In the genomic region with DNA sequence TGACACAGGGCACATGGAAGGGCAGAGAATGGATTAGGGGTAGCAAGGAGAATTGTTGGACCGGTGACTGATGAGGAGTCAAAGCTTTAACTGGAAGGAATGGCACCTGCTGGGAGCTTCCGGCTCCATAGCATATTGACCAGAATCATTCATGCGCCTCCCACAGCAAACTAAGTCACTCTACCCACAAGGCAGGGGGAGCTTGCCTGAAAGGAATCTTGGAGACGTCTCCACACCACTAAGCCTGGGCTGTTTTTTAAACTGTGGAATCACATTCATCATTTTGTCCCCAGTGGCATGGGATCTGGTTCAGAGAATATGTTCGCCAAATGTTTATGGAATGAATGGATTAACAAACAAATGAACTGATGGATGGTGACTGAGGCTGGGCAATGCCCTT, we compare ENCODE assay signal across 19 cellular contexts.
"Had no signal": no experiment of that assay in that cellular context is flagged by ENCODE, and none has a peak within 500 bp of the region (broad histone marks: within the 10 kb centered on the region; RNA-seq: fewer than 3 reads in every experiment).

No MANE protein-coding gene starts in this region.

- H3K4me1 Mint-ChIP-seq: activated naive CD4-positive, alpha-beta T cell treated with anti-CD3 and anti-CD28 coated beads, Interleukin-2, amount 10 ng/mL, durations not matched to agents 7 days and 5 days; naive thymus-derived CD8-positive, alpha-beta T cell had no signal

- H3K27me3 ChIP-seq: brain microvascular endothelial cell had no signal

- ATAC-seq: activated CD8-positive, alpha-beta T cell treated with anti-CD3 and anti-CD28 coated beads, Interleukin-2, amount 10 ng/mL, durations not matched to agents 7 days and 5 days; activated T-helper 17 cell treated with anti-CD3 and anti-CD28 coated beads, Interleukin-2, amount 50 U/mL, for 72 hours; effector memory CD8-positive, alpha-beta T cell; left colon; naive thymus-derived CD8-positive, alpha-beta T cell; psoas muscle; sciatic nerve; upper lobe of right lung had no signal

- H3K4me3 Mint-ChIP-seq: activated CD8-positive, alpha-beta T cell treated with anti-CD3 and anti-CD28 coated beads, Interleukin-2, amount 10 ng/mL, durations not matched to agents 7 days and 5 days; activated naive CD4-positive, alpha-beta T cell treated with anti-CD3 and anti-CD28 coated beads, Interleukin-2, amount 10 ng/mL, durations not matched to agents 7 days and 5 days; activated T-helper 17 cell treated with anti-CD3 and anti-CD28 coated beads, Interleukin-2, amount 50 U/mL, for 72 hours; dendritic cell treated with granulocyte-macrophage colony-stimulating factor and Interleukin-4, amounts not matched to agents 40 ng/mL and 50 ng/mL, for 4 days; effector memory CD8-positive, alpha-beta T cell; naive thymus-derived CD8-positive, alpha-beta T cell had no signal

- H3K4me1 ChIP-seq: psoas muscle, upper lobe of right lung had no signal

- H3K27ac Mint-ChIP-seq: activated CD8-positive, alpha-beta T cell treated with anti-CD3 and anti-CD28 coated beads, Interleukin-2, amount 10 ng/mL, durations not matched to agents 7 days and 5 days; activated naive CD4-positive, alpha-beta T cell treated with anti-CD3 and anti-CD28 coated beads, Interleukin-2, amount 10 ng/mL, durations not matched to agents 7 days and 5 days; activated T-helper 17 cell treated with anti-CD3 and anti-CD28 coated beads, Interleukin-2, amount 50 U/mL, for 72 hours; dendritic cell treated with granulocyte-macrophage colony-stimulating factor and Interleukin-4, amounts not matched to agents 40 ng/mL and 50 ng/mL, for 4 days; effector memory CD8-positive, alpha-beta T cell; naive thymus-derived CD8-positive, alpha-beta T cell had no signal

- H3K9me3 Mint-ChIP-seq: activated naive CD4-positive, alpha-beta T cell treated with anti-CD3 and anti-CD28 coated beads, Interleukin-2, amount 10 ng/mL, durations not matched to agents 7 days and 5 days; activated T-helper 17 cell treated with anti-CD3 and anti-CD28 coated beads, Interleukin-2, amount 50 U/mL, for 72 hours; dendritic cell treated with granulocyte-macrophage colony-stimulating factor and Interleukin-4, amounts not matched to agents 40 ng/mL and 50 ng/mL, for 4 days; effector memory CD8-positive, alpha-beta T cell had no signal

- H3K27ac ChIP-seq: brain microvascular endothelial cell, epithelial cell of prostate, psoas muscle, upper lobe of right lung had no signal

- H3K4me3 ChIP-seq: lung, psoas muscle, upper lobe of right lung had no signal

- H3K36me3 ChIP-seq: brain microvascular endothelial cell, upper lobe of right lung had no signal

- H3K36me3 Mint-ChIP-seq: activated naive CD4-positive, alpha-beta T cell treated with anti-CD3 and anti-CD28 coated beads, Interleukin-2, amount 10 ng/mL, durations not matched to agents 7 days and 5 days; naive thymus-derived CD8-positive, alpha-beta T cell had no signal

- DNase-seq: activated CD4-positive, alpha-beta T cell treated with anti-CD3 and anti-CD28 coated beads for 48 hours; activated CD8-positive, alpha-beta T cell treated with anti-CD3 and anti-CD28 coated beads, Interleukin-2, amount 10 ng/mL, durations not matched to agents 7 days and 5 days; activated naive CD4-positive, alpha-beta T cell treated with anti-CD3 and anti-CD28 coated beads, Interleukin-2, amount 10 ng/mL, durations not matched to agents 7 days and 5 days; brain microvascular endothelial cell; effector memory CD8-positive, alpha-beta T cell; hippocampal formation; left colon; nucleus accumbens; psoas muscle; stimulated activated CD4-positive, alpha-beta T cell treated with anti-CD3 and anti-CD28 coated beads, Interleukin-2, amount 100 ng/mL, for 24 hours; stimulated activated naive CD4-positive, alpha-beta T cell; T-helper 1 cell; upper lobe of right lung had no signal

- H3K9me3 ChIP-seq: psoas muscle, upper lobe of right lung had no signal
